Comparison of ENCODE assay signal across 21 cellular contexts in genomic region chr6:88168362-88168761, GRCh38. TPM values are rescaled to one million over a fixed set of nuclear protein-coding genes. Genes with fewer than 3 reads are reported as not detected.
A peak's percentile ranks its signal among the peaks of the same experiment; 100 is the strongest.
DNase-seq lines count a peak whose midpoint lies in the region; ATAC-seq, FAIRE-seq and TF ChIP-seq lines count a peak whose summit lies in the region.
"Had no signal": no experiment of that assay in that cellular context is flagged by ENCODE, and none has a peak within 500 bp of the region (broad histone marks: within the 10 kb centered on the region; RNA-seq: fewer than 3 reads in every experiment).

No MANE protein-coding gene starts in this region.

- H3K79me2 ChIP-seq in H1 (ENCODE audit: control insufficient read depth in 1 of 2, insufficient read depth in 2 of 2, low read length in 2 of 2) = no peaks in the 10 kb centered on the region

- no peak for TF ChIP-seq EP300 in H1 (IDR thresholded peaks at IDR 0.05; ENCODE audit: borderline replicate concordance in 1 of 2, low read depth in 2 of 2, low read length in 2 of 2)

- H3K9me3 Mint-ChIP-seq in activated naive CD8-positive, alpha-beta T cell (ENCODE audit: low read depth) = no peaks in the 10 kb centered on the region
- H3K9me3 Mint-ChIP-seq in activated naive CD8-positive, alpha-beta T cell treated with anti-CD3 and anti-CD28 coated beads, Interleukin-2, amount 50 U/mL, for 24 hours = no peaks in the 10 kb centered on the region
- no peaks in the 10 kb centered on the region for H3K9me3 Mint-ChIP-seq in stimulated activated memory B cell treated with anti-CD40 and anti-IgM and Interleukin-4, amounts not matched to agents 10 μg/mL and 1 μg/mL and 100 μg/mL, for 72 hours
- H3K9me3 Mint-ChIP-seq: activated CD4-positive, alpha-beta memory T cell treated with anti-CD3 and anti-CD28 coated beads, Interleukin-2, amount 10 ng/mL, durations not matched to agents 7 days and 5 days; activated T-helper 1 cell treated with anti-CD3 and anti-CD28 coated beads, Interleukin-12 subunit alpha, Interleukin-12 subunit beta, Interleukin-2, Interleukin-4 antibody, amounts not matched to agents 30 ng/mL and 10 ng/mL and 1 ng/mL, durations not matched to agents 14 hours and 24 hours and 36 hours; effector memory CD8-positive, alpha-beta T cell had no signal

- no peak overlapping the region for H3K4ac ChIP-seq in H1 (replicated peaks; ENCODE audit: insufficient read length, low read depth, low read length)

- no peak overlapping the region for H4K5ac ChIP-seq in H1 (ENCODE audit: insufficient read length, low read depth, low read length)

- no peak overlapping the region for H2AK5ac ChIP-seq in H1 (ENCODE audit: low read depth, low read length)

- H3K4me1 ChIP-seq in H1 (replicated peaks in 1 of 4; ENCODE audit: control insufficient read depth in 3 of 4, insufficient read depth in 4 of 4, low read length in 3 of 4) = peaks cover 0 to 3% (median under 1%) of the 10 kb centered on the region in 4 experiments; a peak in 1 of 7 replicates

- no peaks in the 10 kb centered on the region for H4K20me1 ChIP-seq in H1 (replicated peaks in 1 of 2; ENCODE audit: control insufficient read depth in 1 of 2, insufficient read depth in 2 of 2, low read length in 2 of 2)

- H3K23ac ChIP-seq in H1 (ENCODE audit: insufficient read length) = no peak overlapping the region

- H3K4me1 Mint-ChIP-seq in activated naive CD8-positive, alpha-beta T cell (ENCODE audit: low read depth) = peaks cover 12% of the 10 kb centered on the region
- H3K4me1 Mint-ChIP-seq in activated naive CD8-positive, alpha-beta T cell treated with anti-CD3 and anti-CD28 coated beads, Interleukin-2, amount 50 U/mL, for 24 hours = peaks cover 15% of the 10 kb centered on the region
- H3K4me1 Mint-ChIP-seq in stimulated activated memory B cell treated with anti-CD40 and anti-IgM and Interleukin-4, amounts not matched to agents 10 μg/mL and 1 μg/mL and 100 μg/mL, for 72 hours = peaks cover 34% of the 10 kb centered on the region

- no peak for TF ChIP-seq POLR2A in H1 (IDR thresholded peaks at IDR 0.05; ENCODE audit: control extremely low read depth in 1 of 2, low read depth in 2 of 2, low read length in 2 of 2)

- no peaks in the 10 kb centered on the region for H3K36me3 Mint-ChIP-seq in activated naive CD8-positive, alpha-beta T cell
- H3K36me3 Mint-ChIP-seq in activated naive CD8-positive, alpha-beta T cell treated with anti-CD3 and anti-CD28 coated beads, Interleukin-2, amount 50 U/mL, for 24 hours (ENCODE audit: low read depth) = no peaks in the 10 kb centered on the region
- H3K36me3 Mint-ChIP-seq in stimulated activated memory B cell treated with anti-CD40 and anti-IgM and Interleukin-4, amounts not matched to agents 10 μg/mL and 1 μg/mL and 100 μg/mL, for 72 hours = no peaks in the 10 kb centered on the region
- H3K36me3 Mint-ChIP-seq: CD4-positive, CD25-positive, alpha-beta regulatory T cell had no signal

- H3K79me1 ChIP-seq in H1 (ENCODE audit: low read depth, low read length) = no peaks in the 10 kb centered on the region

- H3K27ac ChIP-seq in H1 (ENCODE audit: low read depth, low read length) = no peak overlapping the region
- H3K27ac ChIP-seq: ovary had no signal

- TF ChIP-seq RAD21 in H1 (IDR thresholded peaks at IDR 0.05 in 1 of 2, conservative IDR thresholded peaks at IDR 0.05 in 1 of 2; ENCODE audit: low read depth in 2 of 2, low read length in 2 of 2) = peak; percentile 8 to 38; a peak in 3 of 4 replicates

- peak overlapping the region; percentile 6 for H3K4me3 Mint-ChIP-seq in activated naive CD8-positive, alpha-beta T cell
- H3K4me3 Mint-ChIP-seq in activated naive CD8-positive, alpha-beta T cell treated with anti-CD3 and anti-CD28 coated beads, Interleukin-2, amount 50 U/mL, for 24 hours = no peak overlapping the region
- H3K4me3 Mint-ChIP-seq in stimulated activated memory B cell treated with anti-CD40 and anti-IgM and Interleukin-4, amounts not matched to agents 10 μg/mL and 1 μg/mL and 100 μg/mL, for 72 hours = no peak overlapping the region

- no peak for ATAC-seq in activated naive CD8-positive, alpha-beta T cell treated with anti-CD3 and anti-CD28 coated beads, Interleukin-2, amount 50 U/mL, for 24 hours
- ATAC-seq in stimulated activated memory B cell treated with anti-CD40 and anti-IgM and Interleukin-4, amounts not matched to agents 10 μg/mL and 1 μg/mL and 100 μg/mL, for 72 hours = no peak
- ATAC-seq: effector memory CD8-positive, alpha-beta T cell; Panc1 had no signal

- peaks cover 9 to 36% (median 28%) of the 10 kb centered on the region in 4 experiments for H3K27me3 ChIP-seq in H1 (replicated peaks in 1 of 4; ENCODE audit: control insufficient read depth in 3 of 4, extremely low read depth in 1 of 4, insufficient read depth in 3 of 4, low read length in 3 of 4)

- FAIRE-seq in H1 (lab: Jason Lieb, UNC) = no peak

- DNase-seq in activated naive CD8-positive, alpha-beta T cell treated with anti-CD3 and anti-CD28 coated beads, Interleukin-2, amount 50 U/mL, for 24 hours = no peak
- DNase-seq in NCI-H345 (lab: John Stamatoyannopoulos, UW) = peak; percentile 13
- no peak for DNase-seq in H1 (ENCODE audit: low read depth in 1 of 2, low spot score in 2 of 2)
- DNase-seq in NCI-H524 treated with DMSO at 0.1 percent for 48 hours (lab: John Stamatoyannopoulos, UW) = no peak
- no peak for DNase-seq in activated gamma-delta T cell treated with Interleukin-2 at 50 U/mL for 16 hours
- no peak for DNase-seq in NCI-H1105 treated with DMSO at 0.1 percent for 48 hours (lab: John Stamatoyannopoulos, UW)
- DNase-seq: ACHN; activated CD4-positive, alpha-beta memory T cell treated with anti-CD3 and anti-CD28 coated beads, Interleukin-2, amount 10 ng/mL, durations not matched to agents 7 days and 5 days; caudate nucleus; CD4-positive, CD25-positive, alpha-beta regulatory T cell; effector memory CD8-positive, alpha-beta T cell; hypothalamus; IMR-90; NCI-H1092 treated with DMSO at 0.1 percent for 48 hours; NCI-H510A; ovary; stimulated activated CD4-positive, alpha-beta T cell treated with anti-CD3 and anti-CD28 coated beads, Interleukin-2, amount 100 ng/mL, for 48 hours had no signal

- no peak overlapping the region for H2BK15ac ChIP-seq in H1 (ENCODE audit: low read length)

- H4K8ac ChIP-seq in H1 (ENCODE audit: extremely low read depth, insufficient read depth, low read length) = no peak overlapping the region

- no peak overlapping the region for H3K9ac ChIP-seq in H1 (replicated peaks in 1 of 4; ENCODE audit: extremely low read depth in 1 of 4, low read depth in 3 of 4, low read length in 3 of 4)

- H2BK20ac ChIP-seq in H1 (ENCODE audit: low read length) = no peak overlapping the region

- CTCF ChIA-PET in H1 (lab: Charles Lee; ENCODE audit: partially characterized antibody) = interaction anchor here (1.0 to 1.3 kb wide), 2 partner anchors 12 to 70 kb away, joined by 3 to 4 read pairs; no protein-coding TSS in a partner anchor

- H2AFZ ChIP-seq in H1 (ENCODE audit: low read length) = no peak overlapping the region

- H3K4me2 ChIP-seq in H1 (ENCODE audit: insufficient read depth in 1 of 2, low read depth in 2 of 2, low read length in 2 of 2) = no peak overlapping the region; a peak in 1 of 4 replicates

- H3K36me3 ChIP-seq in H1 (ENCODE audit: control insufficient read depth in 2 of 4, insufficient read depth in 4 of 4, low read length in 3 of 4) = no peaks in the 10 kb centered on the region
- H3K36me3 ChIP-seq: ovary had no signal

- no peak overlapping the region for H2BK120ac ChIP-seq in H1 (replicated peaks; ENCODE audit: low read depth, low read length)

- H4K91ac ChIP-seq in H1 (replicated peaks; ENCODE audit: insufficient read length, low read length) = no peak overlapping the region

- TF ChIP-seq CTCF in H1 (IDR thresholded peaks at IDR 0.05; ENCODE audit: control extremely low read depth in 1 of 3, insufficient read depth in 1 of 3, low read depth in 1 of 3, low read length in 3 of 3) = peak in 2 of 3 experiments; percentile 14 to 20; a peak in 2 of 4 replicates

- peaks cover 16% of the 10 kb centered on the region; the same call in 1 of the 2 replicates for H3K23me2 ChIP-seq in H1 (ENCODE audit: low read depth, low read length)

- no peak overlapping the region for H3K56ac ChIP-seq in H1 (replicated peaks; ENCODE audit: insufficient read length, low read depth, low read length)

- H3K4me3 ChIP-seq in H1 (ENCODE audit: extremely low read depth in 1 of 4, insufficient read depth in 2 of 4, low read depth in 3 of 4, low read length in 4 of 4) = no peak overlapping the region
- H3K4me3 ChIP-seq: ovary had no signal

- WGBS in H1 (ENCODE audit: extremely low coverage in 1 of 2, insufficient coverage in 1 of 2, insufficient read length in 1 of 2, insufficient replicate concordance in 2 of 2, low coverage in 1 of 2, low lambda C conversion rate in 2 of 2, missing lambda C conversion rate in 1 of 2), 2 experiments = 90% methylated on average over 3 of the region's 3 CpGs; no CpG with 5 or more reads in 1 of the 2 experiments

- no peak overlapping the region for H2BK12ac ChIP-seq in H1 (ENCODE audit: low read depth, low read length)

- H2BK5ac ChIP-seq in H1 (ENCODE audit: low read depth, low read length) = no peak overlapping the region

- peaks cover 50% of the 10 kb centered on the region for H3K27me3 Mint-ChIP-seq in activated naive CD8-positive, alpha-beta T cell
- peaks cover 66% of the 10 kb centered on the region for H3K27me3 Mint-ChIP-seq in activated naive CD8-positive, alpha-beta T cell treated with anti-CD3 and anti-CD28 coated beads, Interleukin-2, amount 50 U/mL, for 24 hours
- no peaks in the 10 kb centered on the region for H3K27me3 Mint-ChIP-seq in stimulated activated memory B cell treated with anti-CD40 and anti-IgM and Interleukin-4, amounts not matched to agents 10 μg/mL and 1 μg/mL and 100 μg/mL, for 72 hours

- POLR2A ChIA-PET in H1 (lab: Charles Lee; ENCODE audit: partially characterized antibody) = no interaction called here

- H3K14ac ChIP-seq in H1 (ENCODE audit: insufficient read length) = no peak overlapping the region

- no peak overlapping the region for H3K18ac ChIP-seq in H1 (ENCODE audit: extremely low read depth, low read length)

- no peaks in the 10 kb centered on the region for H3K9me3 ChIP-seq in H1 (ENCODE audit: insufficient read depth in 2 of 2, low read depth in 1 of 2, low read length in 1 of 2)
- H3K9me3 ChIP-seq: ovary had no signal

- H3K27ac Mint-ChIP-seq in activated naive CD8-positive, alpha-beta T cell = no peak overlapping the region
- H3K27ac Mint-ChIP-seq in activated naive CD8-positive, alpha-beta T cell treated with anti-CD3 and anti-CD28 coated beads, Interleukin-2, amount 50 U/mL, for 24 hours = no peak overlapping the region
- H3K27ac Mint-ChIP-seq in stimulated activated memory B cell treated with anti-CD40 and anti-IgM and Interleukin-4, amounts not matched to agents 10 μg/mL and 1 μg/mL and 100 μg/mL, for 72 hours = peak overlapping the region; percentile 98
- H3K27ac Mint-ChIP-seq: activated CD4-positive, alpha-beta memory T cell treated with anti-CD3 and anti-CD28 coated beads, Interleukin-2, amount 10 ng/mL, durations not matched to agents 7 days and 5 days; activated T-helper 1 cell treated with anti-CD3 and anti-CD28 coated beads, Interleukin-12 subunit alpha, Interleukin-12 subunit beta, Interleukin-2, Interleukin-4 antibody, amounts not matched to agents 30 ng/mL and 10 ng/mL and 1 ng/mL, durations not matched to agents 14 hours and 24 hours and 36 hours; CD4-positive, CD25-positive, alpha-beta regulatory T cell; effector memory CD8-positive, alpha-beta T cell had no signal

RNA-seq across cellular contexts. Expression of gene CNR1, which starts 2.2 kb away (rescaled TPM):
- 2.9 and 3.1 TPM in 2 replicates for total RNA-seq in H1 (2021; fragmentation: NEBNext Ultra II Directional; extraction: Animal tissue kit (Norgen Biotek cat#: 25700))
- 0.83 and 1.8 TPM in 2 replicates for polyA plus RNA-seq in H1 (2011; rRNA removed)
- polyA plus RNA-seq in H1 (2011; cell fraction: cytosol; rRNA removed) = 1.3 TPM
- polyA plus RNA-seq in H1 (2011; cell fraction: nucleus; rRNA removed) = 5.2 TPM
- 0.64 to 1.3 TPM (median 0.82 TPM) in 4 replicates for polyA plus RNA-seq in H1 (2012, experiment 1 of 2)
- polyA plus RNA-seq in H1 (2012, experiment 2 of 2) = 0.21 TPM
- polyA plus RNA-seq in H1 (2013, experiment 1 of 2) = 0.47 TPM
- polyA plus RNA-seq in H1 (2013, experiment 2 of 2) = 0.57 TPM
- 2.3 and 2.7 TPM in 2 replicates for polyA minus RNA-seq in H1 (2011; rRNA and poly(A)+ RNA removed)
- 0.59 TPM for polyA minus RNA-seq in H1 (2011; cell fraction: cytosol; rRNA and poly(A)+ RNA removed)
- polyA minus RNA-seq in H1 (2011; cell fraction: nucleus; rRNA and poly(A)+ RNA removed) = 2.4 TPM
- total RNA-seq: activated CD4-positive, alpha-beta memory T cell treated with anti-CD3 and anti-CD28 coated beads, Interleukin-2, amount 10 ng/mL, durations not matched to agents 7 days and 5 days; activated T-helper 1 cell treated with anti-CD3 and anti-CD28 coated beads, Interleukin-12 subunit alpha, Interleukin-12 subunit beta, Interleukin-2, Interleukin-4 antibody, amounts not matched to agents 30 ng/mL and 10 ng/mL and 1 ng/mL, durations not matched to agents 14 hours and 24 hours and 36 hours; CD4-positive, CD25-positive, alpha-beta regulatory T cell; IMR-90 had no signal
- polyA plus RNA-seq: CD4-positive, CD25-positive, alpha-beta regulatory T cell; IMR-90 had no signal
